In the genomic region with DNA sequence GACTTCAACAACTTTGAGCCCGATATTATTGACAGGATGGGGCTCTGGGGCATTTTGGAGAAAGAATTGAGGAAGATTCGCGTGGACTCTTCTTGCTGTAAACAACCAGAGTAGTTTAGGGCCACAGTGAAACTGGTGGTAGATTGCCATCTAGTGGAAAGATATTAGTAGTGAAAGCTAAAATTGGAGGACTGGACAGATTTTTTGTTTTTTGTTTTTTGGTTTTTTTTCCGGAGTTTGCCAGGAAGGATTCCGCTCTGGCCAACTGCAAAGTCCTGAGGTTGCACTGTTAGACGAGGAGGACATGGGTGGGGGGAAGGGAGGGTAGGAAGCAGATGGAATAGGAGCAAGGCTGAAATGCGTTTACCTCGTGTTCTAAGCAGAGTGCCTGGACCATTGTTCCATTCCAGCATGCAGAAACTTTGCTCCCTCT, we compare ENCODE assay signal across 8 cellular contexts. TPM values are rescaled to one million over a fixed set of nuclear protein-coding genes. Genes with fewer than 3 reads are reported as not detected.
A peak's percentile ranks its signal among the peaks of the same experiment; 100 is the strongest.
DNase-seq lines count a peak whose midpoint lies in the region; ATAC-seq, FAIRE-seq and TF ChIP-seq lines count a peak whose summit lies in the region.

No MANE protein-coding gene starts in this region.

- FAIRE-seq in A204.1 (lab: Jason Lieb, UNC), result peak; percentile 68

- ATAC-seq in omental fat pad (ENCODE audit: low FRiP score), result peak; percentile 79

- peak; percentile 88 for TF ChIP-seq CTCF in VCaP (conservative IDR thresholded peaks at IDR 0.05)
- TF ChIP-seq CTCF in omental fat pad (IDR thresholded peaks at IDR 0.05), result no peak

- DNase-seq in ELF-1 (ENCODE audit: low read depth, low spot score), result peak; percentile 31
- peak; percentile 30 for DNase-seq in HCEC 1CT
- DNase-seq in NAMALWA (ENCODE audit: low spot score), result peak; percentile 75
- peak; percentile 46 for DNase-seq in fibroblast of the conjunctiva (ENCODE audit: low read depth)
- DNase-seq in omental fat pad (ENCODE audit: low spot score), result no peak
- DNase-seq in stimulated activated CD4-positive, alpha-beta T cell treated with anti-CD3 and anti-CD28 coated beads, Interleukin-12 subunit alpha, Interleukin-12 subunit beta, amount 100 ng/mL, for 4 hours, result no peak

- H3K27ac ChIP-seq in VCaP, result peak overlapping the region; percentile 93

RNA-seq across cellular contexts. Expression of a gene that starts 11.7 kb away (rescaled TPM):
- total RNA-seq in omental fat pad, result not detected

RNA-seq across cellular contexts. Expression of a gene that starts 36.6 kb away (rescaled TPM):
- 10 to 100 TPM in 2 of 4 donors, 1 to 10 TPM in 2; 6.6 to 21.3 (median 9.7) TPM for total RNA-seq in omental fat pad

Comparison
In these comparisons a context has a peak if more than half of its experiments do, and no peak if none do; other contexts are left out.
1. DNase-seq: peak in ELF-1 (single experiment), HCEC 1CT (single experiment), NAMALWA (single experiment) and fibroblast of the conjunctiva (single experiment); none in omental fat pad (single experiment) and stimulated activated CD4-positive, alpha-beta T cell treated with anti-CD3 and anti-CD28 coated beads, Interleukin-12 subunit alpha, Interleukin-12 subunit beta, amount 100 ng/mL, for 4 hours (single experiment).